ENCODE assay signal across 13 cellular contexts in the genomic region with DNA sequence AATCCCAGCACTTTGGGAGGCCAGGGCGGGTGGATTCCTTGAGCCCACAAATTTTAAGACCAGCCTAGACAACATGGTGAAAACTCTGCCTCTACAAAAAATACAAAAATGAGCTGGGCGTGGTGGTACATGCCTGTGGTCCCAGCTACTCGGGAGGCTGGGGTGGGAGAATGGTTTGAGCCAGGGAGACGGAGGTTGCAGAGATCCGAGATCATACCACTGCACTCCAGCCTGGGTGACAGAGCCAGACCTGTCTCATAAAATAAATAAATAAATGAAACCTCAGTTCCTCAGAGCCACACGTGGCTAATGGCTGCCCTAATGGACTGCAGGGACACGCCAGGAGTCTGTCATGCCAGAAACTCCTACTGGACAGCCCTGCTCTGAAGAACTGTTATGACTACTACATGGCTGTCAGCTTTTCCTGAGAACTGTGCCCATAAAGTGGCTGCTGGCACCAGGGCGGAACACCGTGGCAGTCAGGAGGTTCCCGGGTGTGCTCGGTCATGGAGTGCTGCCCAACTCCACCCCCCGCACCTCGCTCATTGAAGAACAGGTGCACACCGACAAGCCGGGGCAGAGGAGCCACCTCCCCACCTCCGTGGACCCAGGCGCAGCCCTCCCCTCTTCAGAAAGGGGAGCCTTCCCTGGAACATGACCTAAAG. TPM values are rescaled to one million over a fixed set of nuclear protein-coding genes. Genes with fewer than 3 reads are reported as not detected.
A peak's percentile ranks its signal among the peaks of the same experiment; 100 is the strongest.
DNase-seq lines count a peak whose midpoint lies in the region; ATAC-seq and TF ChIP-seq lines count a peak whose summit lies in the region.
"Had no signal": no experiment of that assay in that cellular context is flagged by ENCODE, and none has a peak within 500 bp of the region (broad histone marks: within the 10 kb centered on the region; RNA-seq: fewer than 3 reads in every experiment).

No MANE protein-coding gene starts in this region.

- H3K36me3 ChIP-seq in skeletal muscle tissue (ENCODE audit: control insufficient read depth in 3 of 3, insufficient read depth in 3 of 3, low read length in 3 of 3): peaks cover 3 to 16% (median 9%) of the 10 kb centered on the region in 3 donors

- H3K27me3 Mint-ChIP-seq in effector memory CD8-positive, alpha-beta T cell: no peaks in the 10 kb centered on the region
- H3K27me3 Mint-ChIP-seq: activated CD4-positive, alpha-beta T cell treated with anti-CD3 and anti-CD28 coated beads for 36 hours; CD8-positive, alpha-beta memory T cell had no signal

- DNase-seq in EH (ENCODE audit: low read depth) (peak; percentile 42), kidney tubule cell (ENCODE audit: low spot score) (peak; percentile 71), glomerular visceral epithelial cell (ENCODE audit: extremely low spot score) (no peak), SHP77 treated with DMSO at 0.1 percent for 48 hours (lab: John Stamatoyannopoulos, UW) (no peak)
- DNase-seq in activated T-cell treated with anti-CD3 and anti-CD28 coated beads, Interleukin-2, amount 50 U/mL, for 1 hour: no peak
- no peak for DNase-seq in effector memory CD8-positive, alpha-beta T cell
- DNase-seq: activated CD4-positive, alpha-beta T cell treated with anti-CD3 and anti-CD28 coated beads for 36 hours; brain microvascular endothelial cell; CD8-positive, alpha-beta memory T cell; natural killer cell had no signal

- H3K9ac ChIP-seq in skeletal muscle tissue (ENCODE audit: low read depth in 1 of 3, low read length in 3 of 3): peak overlapping the region; percentile 63 to 82 (median 65)

- no peak for ATAC-seq in effector memory CD8-positive, alpha-beta T cell (replicated peaks)
- ATAC-seq: activated CD4-positive, alpha-beta T cell treated with anti-CD3 and anti-CD28 coated beads for 36 hours; natural killer cell had no signal

- H3K27ac ChIP-seq in VCaP (peak overlapping the region; percentile 52), skeletal muscle tissue (ENCODE audit: low read depth, low read length) (peak overlapping the region; percentile 89)
- H3K27ac ChIP-seq: brain microvascular endothelial cell had no signal

- peaks cover 25 to 33% of the 10 kb centered on the region in 2 donors for H3K4me1 Mint-ChIP-seq in effector memory CD8-positive, alpha-beta T cell (ENCODE audit: low read depth in 2 of 2)

- peaks cover 65 to 79% (median 68%) of the 10 kb centered on the region in 3 donors for H3K4me1 ChIP-seq in skeletal muscle tissue (ENCODE audit: control insufficient read depth in 3 of 3, insufficient read depth in 3 of 3, low read length in 3 of 3)

- peak overlapping the region in 1 of 2 donors; percentile 68 for H3K27ac Mint-ChIP-seq in effector memory CD8-positive, alpha-beta T cell
- H3K27ac Mint-ChIP-seq: activated CD4-positive, alpha-beta T cell treated with anti-CD3 and anti-CD28 coated beads for 36 hours; activated T-helper 2 cell treated with anti-CD3 and anti-CD28 coated beads, Interferon-gamma antibody, Interleukin-2, Interleukin-4, amounts not matched to agents 10 μg/mL and 5 μg/mL and 100 μg/mL, durations not matched to agents 14 hours and 24 hours and 36 hours; natural killer cell had no signal

- H3K9me3 ChIP-seq in skeletal muscle tissue (ENCODE audit: control insufficient read depth in 3 of 3, low read length in 3 of 3): no peaks in the 10 kb centered on the region

- peak overlapping the region in 2 of 3 donors; percentile 7 to 56 for H3K4me3 ChIP-seq in skeletal muscle tissue (ENCODE audit: low read length in 3 of 3)

- H3K27me3 ChIP-seq in skeletal muscle tissue (ENCODE audit: control insufficient read depth in 3 of 3, insufficient read depth in 3 of 3, low read length in 3 of 3): no peaks in the 10 kb centered on the region
- H3K27me3 ChIP-seq: brain microvascular endothelial cell had no signal

- H3K9me3 Mint-ChIP-seq in effector memory CD8-positive, alpha-beta T cell: no peaks in the 10 kb centered on the region
- H3K9me3 Mint-ChIP-seq: activated T-helper 2 cell treated with anti-CD3 and anti-CD28 coated beads, Interferon-gamma antibody, Interleukin-2, Interleukin-4, amounts not matched to agents 10 μg/mL and 5 μg/mL and 100 μg/mL, durations not matched to agents 14 hours and 24 hours and 36 hours; CD8-positive, alpha-beta memory T cell; natural killer cell had no signal

- TF ChIP-seq CTCF in VCaP (conservative IDR thresholded peaks at IDR 0.05): no peak

- peaks cover 9% of the 10 kb centered on the region for H3K36me3 Mint-ChIP-seq in effector memory CD8-positive, alpha-beta T cell (ENCODE audit: insufficient read depth)
- H3K36me3 Mint-ChIP-seq: natural killer cell had no signal

- no peak overlapping the region for H3K4me3 Mint-ChIP-seq in effector memory CD8-positive, alpha-beta T cell
- H3K4me3 Mint-ChIP-seq: activated CD4-positive, alpha-beta T cell treated with anti-CD3 and anti-CD28 coated beads for 36 hours; natural killer cell had no signal

RNA-seq across cellular contexts. Expression of a gene that starts 4.3 kb away (rescaled TPM):
- total RNA-seq in skeletal muscle tissue: 20.9 TPM

RNA-seq across cellular contexts. Expression of a gene that starts 43.6 kb away (rescaled TPM):
- total RNA-seq in skeletal muscle tissue: 3.7 TPM

Comparison
In these comparisons a context has a peak if more than half of its experiments do, and no peak if none do; other contexts are left out.
1. DNase-seq: peak in EH (single experiment) and kidney tubule cell (single experiment); none in glomerular visceral epithelial cell (single experiment), SHP77 treated with DMSO at 0.1 percent for 48 hours (single experiment), activated T-cell treated with anti-CD3 and anti-CD28 coated beads, Interleukin-2, amount 50 U/mL, for 1 hour (single experiment) and effector memory CD8-positive, alpha-beta T cell (0 of 3).